Comparison of ENCODE assay signal across 2 cellular contexts in genomic region chr5:150789943-150790611, GRCh38.
TF ChIP-seq lines count a peak whose summit lies in the region.

No MANE protein-coding gene starts in this region.

TF ChIP-seq in K562, 482 proteins besides CTCF, POLR2A, EP300 and RAD21 (continues in another document):
- TF ChIP-seq, protein P1, sequence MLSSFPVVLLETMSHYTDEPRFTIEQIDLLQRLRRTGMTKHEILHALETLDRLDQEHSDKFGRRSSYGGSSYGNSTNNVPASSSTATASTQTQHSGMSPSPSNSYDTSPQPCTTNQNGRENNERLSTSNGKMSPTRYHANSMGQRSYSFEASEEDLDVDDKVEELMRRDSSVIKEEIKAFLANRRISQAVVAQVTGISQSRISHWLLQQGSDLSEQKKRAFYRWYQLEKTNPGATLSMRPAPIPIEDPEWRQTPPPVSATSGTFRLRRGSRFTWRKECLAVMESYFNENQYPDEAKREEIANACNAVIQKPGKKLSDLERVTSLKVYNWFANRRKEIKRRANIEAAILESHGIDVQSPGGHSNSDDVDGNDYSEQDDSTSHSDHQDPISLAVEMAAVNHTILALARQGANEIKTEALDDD (IDR thresholded peaks at IDR 0.05): peak; percentile 28; the same call in 1 of the 2 replicates
- TF ChIP-seq IFI16 (CRISPR knock-in tag; IDR thresholded peaks at IDR 0.05) (no peak), MXD1 (CRISPR knock-in tag; IDR thresholded peaks at IDR 0.05; ENCODE audit: borderline replicate concordance, poor library complexity, severe bottlenecking) (no peak), TCF3 (CRISPR knock-in tag; IDR thresholded peaks at IDR 0.05) (no peak), CREB3 (tag; conservative IDR thresholded peaks at IDR 0.05; ENCODE audit: low read depth) (no peak), ZNF780A (CRISPR knock-in tag; IDR thresholded peaks at IDR 0.05) (no peak), IRF9 (tag; IDR thresholded peaks at IDR 0.05) (no peak), TAF15 (IDR thresholded peaks at IDR 0.05; ENCODE audit: low read depth, low read length) (no peak), ZKSCAN3 (CRISPR knock-in tag; IDR thresholded peaks at IDR 0.05) (no peak), CREM (IDR thresholded peaks at IDR 0.05; ENCODE audit: low read depth) (no peak), SMAD1 (IDR thresholded peaks at IDR 0.05; ENCODE audit: low read depth, low read length, partially characterized antibody) (no peak), ZNF507 (tag; conservative IDR thresholded peaks at IDR 0.05) (no peak), RAD51 (IDR thresholded peaks at IDR 0.05; ENCODE audit: borderline replicate concordance, low read depth) (no peak), ADNP (tag; IDR thresholded peaks at IDR 0.05) (0 out of 2 replicates have a peak, but pooled peaks have one; percentile 35), NR2C2 (CRISPR knock-in tag; IDR thresholded peaks at IDR 0.05) (no peak), NR2C2 (tag; IDR thresholded peaks at IDR 0.05) (no peak), SMARCA5 (IDR thresholded peaks at IDR 0.05) (peak; percentile 75; the same call in 1 of the 2 replicates), DPF2 (IDR thresholded peaks at IDR 0.05) (0 out of 2 replicates have a peak, but pooled peaks have one; percentile 25), KDM2B (CRISPR knock-in tag; IDR thresholded peaks at IDR 0.05) (no peak), PHF20 (IDR thresholded peaks at IDR 0.05; ENCODE audit: partially characterized antibody) (no peak), FOSL1 (tag; conservative IDR thresholded peaks at IDR 0.05) (peak; percentile 72), THRAP3 (IDR thresholded peaks at IDR 0.05; ENCODE audit: borderline replicate concordance) (no peak), ZNF324 (CRISPR knock-in tag; IDR thresholded peaks at IDR 0.05) (no peak), ZNF518B (CRISPR knock-in tag; IDR thresholded peaks at IDR 0.05) (no peak), CCAR2 (IDR thresholded peaks at IDR 0.05; ENCODE audit: low read depth, low read length) (no peak), ZNF354B (CRISPR knock-in tag; IDR thresholded peaks at IDR 0.05) (no peak), ZKSCAN8 (CRISPR knock-in tag; IDR thresholded peaks at IDR 0.05) (no peak), GATAD2A (IDR thresholded peaks at IDR 0.05) (no peak), ELF4 (CRISPR knock-in tag; IDR thresholded peaks at IDR 0.05) (no peak)
- TF ChIP-seq, protein P2, sequence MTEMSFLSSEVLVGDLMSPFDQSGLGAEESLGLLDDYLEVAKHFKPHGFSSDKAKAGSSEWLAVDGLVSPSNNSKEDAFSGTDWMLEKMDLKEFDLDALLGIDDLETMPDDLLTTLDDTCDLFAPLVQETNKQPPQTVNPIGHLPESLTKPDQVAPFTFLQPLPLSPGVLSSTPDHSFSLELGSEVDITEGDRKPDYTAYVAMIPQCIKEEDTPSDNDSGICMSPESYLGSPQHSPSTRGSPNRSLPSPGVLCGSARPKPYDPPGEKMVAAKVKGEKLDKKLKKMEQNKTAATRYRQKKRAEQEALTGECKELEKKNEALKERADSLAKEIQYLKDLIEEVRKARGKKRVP (CRISPR knock-in tag; IDR thresholded peaks at IDR 0.05): no peak

TF ChIP-seq in liver, 16 proteins besides CTCF, POLR2A, EP300 and RAD21 (continued from another document):
- no peak for TF ChIP-seq ZBTB33 (IDR thresholded peaks at IDR 0.05)
- TF ChIP-seq, protein P3, sequence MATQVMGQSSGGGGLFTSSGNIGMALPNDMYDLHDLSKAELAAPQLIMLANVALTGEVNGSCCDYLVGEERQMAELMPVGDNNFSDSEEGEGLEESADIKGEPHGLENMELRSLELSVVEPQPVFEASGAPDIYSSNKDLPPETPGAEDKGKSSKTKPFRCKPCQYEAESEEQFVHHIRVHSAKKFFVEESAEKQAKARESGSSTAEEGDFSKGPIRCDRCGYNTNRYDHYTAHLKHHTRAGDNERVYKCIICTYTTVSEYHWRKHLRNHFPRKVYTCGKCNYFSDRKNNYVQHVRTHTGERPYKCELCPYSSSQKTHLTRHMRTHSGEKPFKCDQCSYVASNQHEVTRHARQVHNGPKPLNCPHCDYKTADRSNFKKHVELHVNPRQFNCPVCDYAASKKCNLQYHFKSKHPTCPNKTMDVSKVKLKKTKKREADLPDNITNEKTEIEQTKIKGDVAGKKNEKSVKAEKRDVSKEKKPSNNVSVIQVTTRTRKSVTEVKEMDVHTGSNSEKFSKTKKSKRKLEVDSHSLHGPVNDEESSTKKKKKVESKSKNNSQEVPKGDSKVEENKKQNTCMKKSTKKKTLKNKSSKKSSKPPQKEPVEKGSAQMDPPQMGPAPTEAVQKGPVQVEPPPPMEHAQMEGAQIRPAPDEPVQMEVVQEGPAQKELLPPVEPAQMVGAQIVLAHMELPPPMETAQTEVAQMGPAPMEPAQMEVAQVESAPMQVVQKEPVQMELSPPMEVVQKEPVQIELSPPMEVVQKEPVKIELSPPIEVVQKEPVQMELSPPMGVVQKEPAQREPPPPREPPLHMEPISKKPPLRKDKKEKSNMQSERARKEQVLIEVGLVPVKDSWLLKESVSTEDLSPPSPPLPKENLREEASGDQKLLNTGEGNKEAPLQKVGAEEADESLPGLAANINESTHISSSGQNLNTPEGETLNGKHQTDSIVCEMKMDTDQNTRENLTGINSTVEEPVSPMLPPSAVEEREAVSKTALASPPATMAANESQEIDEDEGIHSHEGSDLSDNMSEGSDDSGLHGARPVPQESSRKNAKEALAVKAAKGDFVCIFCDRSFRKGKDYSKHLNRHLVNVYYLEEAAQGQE (IDR thresholded peaks at IDR 0.05): no peak
- TF ChIP-seq YY1 (IDR thresholded peaks at IDR 0.05): peak; percentile 21
- no peak for TF ChIP-seq EGR1 (IDR thresholded peaks at IDR 0.05; ENCODE audit: low read depth in 2 of 2)
TF ChIP-seq in liver: peak in this region for 2.
